30 cellular contexts compared by ENCODE assay signal in the genomic region with DNA sequence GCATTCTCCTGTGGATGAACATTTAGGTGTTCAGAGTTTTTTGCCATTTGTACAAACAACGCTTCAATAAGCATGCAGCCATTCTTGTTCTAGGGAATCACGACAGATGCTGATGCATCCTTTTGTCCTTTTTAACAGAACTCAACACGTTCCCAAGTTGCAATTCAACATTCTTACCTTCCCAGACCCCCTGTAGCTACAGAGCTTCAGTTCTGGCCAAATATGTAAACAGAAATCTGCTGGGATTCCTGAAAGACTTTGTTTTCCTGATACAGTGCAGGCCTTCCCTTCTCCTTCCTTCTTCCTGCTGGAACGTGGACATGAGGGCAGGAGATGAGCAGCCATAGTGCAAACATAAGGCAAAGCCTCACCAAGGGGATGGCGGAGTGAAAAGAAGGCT. TPM values are rescaled to one million over a fixed set of nuclear protein-coding genes. Genes with fewer than 3 reads are reported as not detected.
"Had no signal": no experiment of that assay in that cellular context is flagged by ENCODE, and none has a peak within 500 bp of the region (broad histone marks: within the 10 kb centered on the region; RNA-seq: fewer than 3 reads in every experiment).

No MANE protein-coding gene starts in this region.

- ATAC-seq: mucosa of descending colon; naive thymus-derived CD4-positive, alpha-beta T cell; natural killer cell treated with Interleukin-12 subunit alpha and Interleukin-12 subunit beta and Interleukin-15 and Interleukin-18, amount 100 ng/mL, for 72 hours; right lobe of liver; stimulated activated memory B cell treated with anti-CD40 and anti-IgM and Interleukin-4, amounts not matched to agents 10 μg/mL and 1 μg/mL and 100 μg/mL, for 72 hours; stimulated activated naive CD8-positive, alpha-beta T cell treated with anti-CD3 and anti-CD28 coated beads, Interleukin-15, amount 100 ng/mL, for 72 hours had no signal

- H3K4me2 ChIP-seq: smooth muscle cell had no signal

- H3K27me3 ChIP-seq: ovary, right atrium auricular region, right lobe of liver, tibial nerve, upper lobe of left lung, vagina had no signal

- H3K27ac ChIP-seq: left ventricle myocardium inferior, ovary, right atrium auricular region, right lobe of liver, tibial nerve, upper lobe of left lung, vagina had no signal

- DNase-seq: islet precursor cell; left ventricle myocardium inferior; midbrain; mucosa of descending colon; naive thymus-derived CD4-positive, alpha-beta T cell; ovary; right lobe of liver; stimulated activated CD4-positive, alpha-beta T cell treated with anti-CD3 and anti-CD28 coated beads, Interleukin-1b, Interleukin-23, amount 100 ng/mL, for 48 hours; stimulated activated CD4-positive, alpha-beta T cell treated with anti-CD3 and anti-CD28 coated beads, Interleukin-2, amount 100 ng/mL, for 48 hours; stimulated activated CD4-positive, alpha-beta T cell treated with anti-CD3 and anti-CD28 coated beads, Interleukin-4, amount 100 ng/mL, for 4 hours; stimulated activated CD8-positive, alpha-beta memory T cell treated with anti-CD3 and anti-CD28 coated beads, Interleukin-4, amount 100 ng/mL, for 48 hours; stimulated activated naive CD4-positive, alpha-beta T cell treated with Interleukin-2 at 50 U/mL for 16 hours; stimulated activated naive CD8-positive, alpha-beta T cell treated with anti-CD3 and anti-CD28 coated beads, Interleukin-15, amount 100 ng/mL, for 72 hours; substantia nigra; upper lobe of left lung had no signal

- H3K4me1 ChIP-seq: right lobe of liver, upper lobe of left lung had no signal

- H3K27me3 Mint-ChIP-seq: progenitor cell of endocrine pancreas had no signal

- H3K27ac Mint-ChIP-seq: naive thymus-derived CD4-positive, alpha-beta T cell; natural killer cell treated with Interleukin-12 subunit alpha and Interleukin-12 subunit beta and Interleukin-15 and Interleukin-18, amount 100 ng/mL, for 72 hours; progenitor cell of endocrine pancreas; stimulated activated memory B cell treated with anti-CD40 and anti-IgM and Interleukin-4, amounts not matched to agents 10 μg/mL and 1 μg/mL and 100 μg/mL, for 72 hours; stimulated activated naive CD8-positive, alpha-beta T cell treated with anti-CD3 and anti-CD28 coated beads, Interleukin-15, amount 100 ng/mL, for 72 hours had no signal

- H3K9me3 Mint-ChIP-seq: natural killer cell treated with Interleukin-12 subunit alpha and Interleukin-12 subunit beta and Interleukin-15 and Interleukin-18, amount 100 ng/mL, for 72 hours; stimulated activated memory B cell treated with anti-CD40 and anti-IgM and Interleukin-4, amounts not matched to agents 10 μg/mL and 1 μg/mL and 100 μg/mL, for 72 hours; stimulated activated naive CD8-positive, alpha-beta T cell treated with anti-CD3 and anti-CD28 coated beads, Interleukin-15, amount 100 ng/mL, for 72 hours had no signal

- H3K36me3 ChIP-seq: left ventricle myocardium inferior, ovary, right atrium auricular region, right lobe of liver, tibial nerve, upper lobe of left lung, vagina had no signal

- H3K36me3 Mint-ChIP-seq: naive thymus-derived CD4-positive, alpha-beta T cell; natural killer cell treated with Interleukin-12 subunit alpha and Interleukin-12 subunit beta and Interleukin-15 and Interleukin-18, amount 100 ng/mL, for 72 hours; stimulated activated memory B cell treated with anti-CD40 and anti-IgM and Interleukin-4, amounts not matched to agents 10 μg/mL and 1 μg/mL and 100 μg/mL, for 72 hours had no signal

- H3K4me3 Mint-ChIP-seq: naive thymus-derived CD4-positive, alpha-beta T cell; natural killer cell treated with Interleukin-12 subunit alpha and Interleukin-12 subunit beta and Interleukin-15 and Interleukin-18, amount 100 ng/mL, for 72 hours; stimulated activated memory B cell treated with anti-CD40 and anti-IgM and Interleukin-4, amounts not matched to agents 10 μg/mL and 1 μg/mL and 100 μg/mL, for 72 hours; stimulated activated naive CD8-positive, alpha-beta T cell treated with anti-CD3 and anti-CD28 coated beads, Interleukin-15, amount 100 ng/mL, for 72 hours had no signal

- H3K4me3 ChIP-seq: left ventricle myocardium inferior, lung, mucosa of descending colon, ovary, right atrium auricular region, right lobe of liver, smooth muscle cell, tibial nerve, upper lobe of left lung, vagina had no signal

- H3K9me3 ChIP-seq: left ventricle myocardium inferior, mucosa of descending colon, ovary, right atrium auricular region, right lobe of liver, upper lobe of left lung, vagina had no signal

- H3K4me1 Mint-ChIP-seq: naive thymus-derived CD4-positive, alpha-beta T cell; stimulated activated memory B cell treated with anti-CD40 and anti-IgM and Interleukin-4, amounts not matched to agents 10 μg/mL and 1 μg/mL and 100 μg/mL, for 72 hours; stimulated activated naive CD8-positive, alpha-beta T cell treated with anti-CD3 and anti-CD28 coated beads, Interleukin-15, amount 100 ng/mL, for 72 hours had no signal

RNA-seq across cellular contexts. Expression of a gene that starts 59.1 kb away (rescaled TPM):
- total RNA-seq: left ventricle myocardium inferior; lower leg skin; mesenteric fat pad; naive thymus-derived CD4-positive, alpha-beta T cell; natural killer cell treated with Interleukin-12 subunit alpha and Interleukin-12 subunit beta and Interleukin-15 and Interleukin-18, amount 100 ng/mL, for 72 hours; omental fat pad; right atrium auricular region; skeletal muscle tissue; smooth muscle cell; temporal lobe; tibial nerve; urinary bladder; vagina had no signal
- polyA plus RNA-seq: naive thymus-derived CD4-positive, alpha-beta T cell; neural cell; smooth muscle cell had no signal
